ENCODE assay signal across 8 cellular contexts in the genomic region with DNA sequence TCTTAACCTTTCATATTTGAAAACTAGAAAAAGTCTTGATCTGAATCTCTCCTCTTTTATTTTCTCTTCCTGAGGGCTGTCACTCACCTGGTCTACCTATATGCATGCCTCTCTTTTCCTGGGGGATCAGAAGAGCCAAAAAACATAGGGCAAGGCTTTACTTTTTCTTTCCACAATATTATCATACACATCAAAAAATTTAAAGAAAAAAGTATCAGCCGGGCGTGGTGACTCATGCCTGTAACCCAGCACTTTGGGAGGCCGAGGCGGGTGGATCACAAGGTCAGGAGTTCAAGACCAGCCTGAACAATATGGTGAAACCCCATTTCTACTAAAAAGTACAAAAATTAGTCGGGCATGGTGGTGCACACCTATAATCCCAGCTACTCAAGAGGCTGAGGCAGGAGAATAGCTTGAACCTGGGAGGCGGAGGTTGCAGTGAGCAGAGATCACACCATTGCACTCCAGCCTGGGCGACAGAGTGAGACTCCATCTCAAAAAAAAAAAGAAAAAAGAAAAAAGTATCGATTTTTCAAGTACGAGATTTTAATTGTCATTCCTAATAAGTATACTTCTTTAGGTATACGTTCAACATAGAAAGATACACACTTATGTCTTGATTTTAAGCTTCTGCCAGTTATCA. TPM values are rescaled to one million over a fixed set of nuclear protein-coding genes. Genes with fewer than 3 reads are reported as not detected.
DNase-seq lines count a peak whose midpoint lies in the region; ATAC-seq and TF ChIP-seq lines count a peak whose summit lies in the region.
"Not testable (repeated sequence)": the region's sequence is repeated elsewhere in the genome, so short reads cannot be mapped to it uniquely, and the experiment has no call there.

No MANE protein-coding gene starts in this region.

- H3K79me2 ChIP-seq in OCI-LY7 (ENCODE audit: insufficient read depth, low read depth, low read length) = peaks cover 26% of the 10 kb centered on the region

- CTCF ChIA-PET in OCI-LY7 (lab: Charles Lee; ENCODE audit: unreplicated experiment) = not testable (repeated sequence)
- CTCF ChIA-PET in activated CD8-positive, alpha-beta T cell treated with anti-CD3 and anti-CD28 coated beads, Interleukin-2, amount 10 ng/mL, durations not matched to agents 7 days and 5 days (lab: Charles Lee) = interaction anchor here (1.1 to 1.3 kb wide), 2 partner anchors 31 to 270 kb away, joined by 4 read pairs; partner anchors contain the start of gene NME1

- not testable (repeated sequence) for TF ChIP-seq CTCF in OCI-LY7 (conservative IDR thresholded peaks at IDR 0.05; ENCODE audit: low read length); body of pancreas (IDR thresholded peaks at IDR 0.05); gastroesophageal sphincter (IDR thresholded peaks at IDR 0.05); gastrocnemius medialis (IDR thresholded peaks at IDR 0.05 in 4 of 5, conservative IDR thresholded peaks at IDR 0.05 in 1 of 5); tibial nerve (IDR thresholded peaks at IDR 0.05)

- not testable (repeated sequence) for H3K27ac ChIP-seq in OCI-LY7 (ENCODE audit: low read depth, low read length, poor library complexity, severe bottlenecking)
- peak overlapping the region; percentile 94 to 100 (median 98) for H3K27ac ChIP-seq in body of pancreas
- peak overlapping the region; percentile 99 to 100 (median 100) for H3K27ac ChIP-seq in gastroesophageal sphincter
- H3K27ac ChIP-seq in gastrocnemius medialis = peak overlapping the region; percentile 94 to 100 (median 98)
- H3K27ac ChIP-seq in tibial nerve = peak overlapping the region; percentile 97 to 100 (median 99)

- not testable (repeated sequence) for H3K9me3 Mint-ChIP-seq in activated CD8-positive, alpha-beta T cell treated with anti-CD3 and anti-CD28 coated beads, Interleukin-2, amount 10 ng/mL, durations not matched to agents 7 days and 5 days (ENCODE audit: insufficient read depth)

- H3K4me1 ChIP-seq in OCI-LY7 (ENCODE audit: insufficient read depth, low read length, poor library complexity, severe bottlenecking) (peaks cover 23% of the 10 kb centered on the region), body of pancreas (peaks cover 52% of the 10 kb centered on the region), gastroesophageal sphincter (peaks cover 0 to 31% (median 17%) of the 10 kb centered on the region in 3 donors), mucosa of stomach (ENCODE audit: control insufficient read depth, insufficient read depth, low read length) (peaks cover 30% of the 10 kb centered on the region), gastrocnemius medialis (peaks cover 21 to 23% of the 10 kb centered on the region in 2 donors), tibial nerve (peaks cover 0 to 33% (median 21%) of the 10 kb centered on the region in 4 donors)

- not testable (repeated sequence) for TF ChIP-seq EP300 in gastroesophageal sphincter (IDR thresholded peaks at IDR 0.05); tibial nerve (IDR thresholded peaks at IDR 0.05)

- H3K27ac Mint-ChIP-seq in activated CD8-positive, alpha-beta T cell treated with anti-CD3 and anti-CD28 coated beads, Interleukin-2, amount 10 ng/mL, durations not matched to agents 7 days and 5 days = peak overlapping the region; percentile 98

- peak; percentile 21 for DNase-seq in DMS53 (lab: John Stamatoyannopoulos, UW)
- not testable (repeated sequence) for DNase-seq in OCI-LY7 (ENCODE audit: low spot score); activated CD8-positive, alpha-beta T cell treated with anti-CD3 and anti-CD28 coated beads, Interleukin-2, amount 10 ng/mL, durations not matched to agents 7 days and 5 days; body of pancreas; gastrocnemius medialis; tibial nerve (ENCODE audit: low spot score in 2 of 2)

- not testable (repeated sequence) for H3K36me3 ChIP-seq in OCI-LY7 (ENCODE audit: insufficient read depth, low read length); body of pancreas (replicated peaks in 1 of 2; ENCODE audit: insufficient read depth in 1 of 2, low read depth in 2 of 2); gastroesophageal sphincter; mucosa of stomach (ENCODE audit: control insufficient read depth, insufficient read depth, low read length); gastrocnemius medialis; tibial nerve

- 72 to 82% methylated on average over 10 of the region's 10 CpGs for WGBS in body of pancreas, 2 donors
- 80 to 94% methylated on average over 4 to 10 of the region's 10 CpGs for WGBS in gastroesophageal sphincter (ENCODE audit: low coverage in 1 of 2), 2 donors
- 82 to 91% methylated on average over 10 of the region's 10 CpGs for WGBS in tibial nerve, 2 donors

- POLR2A ChIA-PET in OCI-LY7 (lab: Charles Lee) = interaction anchor here (0.6 kb wide), 1 partner anchor 87 kb away, joined by 3 read pairs; no protein-coding TSS in a partner anchor
- POLR2A ChIA-PET in activated CD8-positive, alpha-beta T cell treated with anti-CD3 and anti-CD28 coated beads, Interleukin-2, amount 10 ng/mL, durations not matched to agents 7 days and 5 days (lab: Charles Lee) = interaction anchor here (1.1 kb wide), 1 partner anchor 31 kb away, joined by 4 read pairs; the partner anchor contains the start of gene NME1

- peaks cover 21% of the 10 kb centered on the region for H4K20me1 ChIP-seq in OCI-LY7 (ENCODE audit: insufficient read depth, low read length)

- H3K36me3 Mint-ChIP-seq in activated CD8-positive, alpha-beta T cell treated with anti-CD3 and anti-CD28 coated beads, Interleukin-2, amount 10 ng/mL, durations not matched to agents 7 days and 5 days (ENCODE audit: low read depth) = not testable (repeated sequence)

- peaks cover 36% of the 10 kb centered on the region for H3K4me1 Mint-ChIP-seq in activated CD8-positive, alpha-beta T cell treated with anti-CD3 and anti-CD28 coated beads, Interleukin-2, amount 10 ng/mL, durations not matched to agents 7 days and 5 days (ENCODE audit: low read depth)

- intact Hi-C loops in OCI-LY7 (cut with micrococcal nuclease; ENCODE audit: unreplicated experiment) = loop anchor here (5.0 kb wide), 1 partner anchor 255 kb away; the partner anchor contains the start of gene TOB1
- intact Hi-C loops in body of pancreas (cut with DNase I); gastrocnemius medialis (cut with DNase I; ENCODE audit: low total_unique reads): not testable (repeated sequence)

- H3K4me3 ChIP-seq in OCI-LY7 (ENCODE audit: low read depth, low read length, poor library complexity, severe bottlenecking); body of pancreas; gastroesophageal sphincter; mucosa of stomach (ENCODE audit: low read length); gastrocnemius medialis; tibial nerve: not testable (repeated sequence)

- not testable (repeated sequence) for H3K27me3 Mint-ChIP-seq in activated CD8-positive, alpha-beta T cell treated with anti-CD3 and anti-CD28 coated beads, Interleukin-2, amount 10 ng/mL, durations not matched to agents 7 days and 5 days (ENCODE audit: low read depth)

- H3K9me3 ChIP-seq in OCI-LY7 (ENCODE audit: low read length); body of pancreas; gastroesophageal sphincter; mucosa of stomach (ENCODE audit: control insufficient read depth, low read length); gastrocnemius medialis; tibial nerve: not testable (repeated sequence)

- H3K27me3 ChIP-seq in body of pancreas; gastroesophageal sphincter; mucosa of stomach (ENCODE audit: control insufficient read depth, insufficient read depth, low read length); gastrocnemius medialis; tibial nerve: not testable (repeated sequence)

- not testable (repeated sequence) for H3K4me2 ChIP-seq in OCI-LY7 (ENCODE audit: low read length)

- peak overlapping the region; percentile 93 for H3K4me3 Mint-ChIP-seq in activated CD8-positive, alpha-beta T cell treated with anti-CD3 and anti-CD28 coated beads, Interleukin-2, amount 10 ng/mL, durations not matched to agents 7 days and 5 days

- peak overlapping the region; percentile 97; the same call in 1 of the 2 replicates for H2AFZ ChIP-seq in OCI-LY7 (ENCODE audit: low read length)

- in situ Hi-C loops in gastrocnemius medialis (cut with MboI; ENCODE audit: low sequenced_read_pairs in 4 of 4) = not testable (repeated sequence)

- not testable (repeated sequence) for ATAC-seq in activated CD8-positive, alpha-beta T cell treated with anti-CD3 and anti-CD28 coated beads, Interleukin-2, amount 10 ng/mL, durations not matched to agents 7 days and 5 days; body of pancreas; gastroesophageal sphincter; gastrocnemius medialis

- H3K9ac ChIP-seq in mucosa of stomach (ENCODE audit: low read length) = peak overlapping the region; percentile 96

- H3K9me2 ChIP-seq in OCI-LY7 (ENCODE audit: insufficient read depth, low read length) = not testable (repeated sequence)

- BruUV-seq in OCI-LY7 (replicated peaks; lab: Mats Ljungman, UMichigan) = not testable (repeated sequence)

- TF ChIP-seq POLR2A in body of pancreas (IDR thresholded peaks at IDR 0.05); gastroesophageal sphincter (IDR thresholded peaks at IDR 0.05); gastrocnemius medialis (IDR thresholded peaks at IDR 0.05); tibial nerve (IDR thresholded peaks at IDR 0.05): not testable (repeated sequence)

RNA-seq across cellular contexts. Expression of gene SPAG9, which starts 1.9 kb away (rescaled TPM):
- total RNA-seq in OCI-LY7 (2014; rRNA removed; shearing (Covaris generic)) = 61.1 and 78.9 TPM in 2 replicates
- total RNA-seq in OCI-LY7 (2022) (75.5 and 87.9 TPM in 2 replicates), body of pancreas (10 to 100 TPM; 49.8 to 76.8 TPM), gastroesophageal sphincter (100 to 1,000 TPM in 1 of 4 donors, 10 to 100 TPM in 3; 85.2 to 110 (median 94.3) TPM), gastrocnemius medialis (100 to 1,000 TPM; 139 to 171 (median 143) TPM), tibial nerve (100 to 1,000 TPM; 145 to 199 (median 165) TPM)
- total RNA-seq in activated CD8-positive, alpha-beta T cell treated with anti-CD3 and anti-CD28 coated beads, Interleukin-2, amount 10 ng/mL, durations not matched to agents 7 days and 5 days = 10 to 100 TPM; 39.2 to 42.1 TPM

RNA-seq across cellular contexts. Expression of gene NME1, which starts 30.8 kb away (rescaled TPM):
- total RNA-seq in OCI-LY7 (2014; rRNA removed; shearing (Covaris generic)) = 158 and 209 TPM in 2 replicates
- total RNA-seq in OCI-LY7 (2022) (153 and 221 TPM in 2 replicates), body of pancreas (10 to 100 TPM; 17.5 to 27.2 TPM), gastroesophageal sphincter (10 to 100 TPM in 3 of 4 donors, 1 to 10 TPM in 1; 9.7 to 37.1 (median 29.1) TPM), gastrocnemius medialis (10 to 100 TPM; 19.1 to 32.6 (median 29.2) TPM), tibial nerve (100 to 1,000 TPM in 1 of 4 donors, 10 to 100 TPM in 3; 12.7 to 105 (median 38.7) TPM)
- total RNA-seq in activated CD8-positive, alpha-beta T cell treated with anti-CD3 and anti-CD28 coated beads, Interleukin-2, amount 10 ng/mL, durations not matched to agents 7 days and 5 days = 100 to 1,000 TPM; 148 to 150 TPM

RNA-seq across cellular contexts. Expression of gene NME2, which starts 43.6 kb away (rescaled TPM):
- total RNA-seq in OCI-LY7 (2014; rRNA removed; shearing (Covaris generic)) = 369 and 397 TPM in 2 replicates
- total RNA-seq in OCI-LY7 (2022) (530 and 582 TPM in 2 replicates), body of pancreas (100 to 1,000 TPM; 108 to 172 TPM), gastroesophageal sphincter (100 to 1,000 TPM; 321 to 410 (median 361) TPM), gastrocnemius medialis (100 to 1,000 TPM; 412 to 666 (median 508) TPM), tibial nerve (100 to 1,000 TPM; 308 to 552 (median 417) TPM)
- 100 to 1,000 TPM; 502 to 542 TPM for total RNA-seq in activated CD8-positive, alpha-beta T cell treated with anti-CD3 and anti-CD28 coated beads, Interleukin-2, amount 10 ng/mL, durations not matched to agents 7 days and 5 days
